ENCODE assay signal across 21 cellular contexts in genomic region chr2:174166261-174166660, GRCh38.
"Had no signal": no experiment of that assay in that cellular context is flagged by ENCODE, and none has a peak within 500 bp of the region (broad histone marks: within the 10 kb centered on the region; RNA-seq: fewer than 3 reads in every experiment).

No MANE protein-coding gene starts in this region.

- ATAC-seq: body of pancreas; left colon; lower lobe of right lung; natural killer cell treated with Interleukin-12 subunit alpha and Interleukin-12 subunit beta and Interleukin-15 and Interleukin-18, amount 100 ng/mL, for 72 hours; pancreas; right lobe of liver; T-helper 17 cell had no signal

- H3K4me3 ChIP-seq: body of pancreas, coronary artery, esophagus muscularis mucosa, lower lobe of right lung, pancreas, right lobe of liver, thyroid gland had no signal

- H3K36me3 ChIP-seq: esophagus muscularis mucosa, lower lobe of right lung, neutrophil, pancreas, right lobe of liver, thyroid gland had no signal

- H3K4me3 Mint-ChIP-seq: activated naive CD8-positive, alpha-beta T cell; activated T-helper 1 cell treated with anti-CD3 and anti-CD28 coated beads, Interleukin-12 subunit alpha, Interleukin-12 subunit beta, Interleukin-2, Interleukin-4 antibody, amounts not matched to agents 30 ng/mL and 10 ng/mL and 1 ng/mL, durations not matched to agents 14 hours and 24 hours and 36 hours; immature natural killer cell; natural killer cell treated with Interleukin-12 subunit alpha and Interleukin-12 subunit beta and Interleukin-15 and Interleukin-18, amount 100 ng/mL, for 72 hours; T-helper 17 cell had no signal

- H3K4me1 ChIP-seq: body of pancreas, esophagus muscularis mucosa, lower lobe of right lung, pancreas, right lobe of liver, thyroid gland had no signal

- H3K27ac ChIP-seq: body of pancreas, coronary artery, esophagus muscularis mucosa, lower lobe of right lung, neutrophil, pancreas, right lobe of liver, thyroid gland had no signal

- FAIRE-seq: pancreas had no signal

- H3K27ac Mint-ChIP-seq: activated naive CD8-positive, alpha-beta T cell; activated T-helper 1 cell treated with anti-CD3 and anti-CD28 coated beads, Interleukin-12 subunit alpha, Interleukin-12 subunit beta, Interleukin-2, Interleukin-4 antibody, amounts not matched to agents 30 ng/mL and 10 ng/mL and 1 ng/mL, durations not matched to agents 14 hours and 24 hours and 36 hours; immature natural killer cell; natural killer cell treated with Interleukin-12 subunit alpha and Interleukin-12 subunit beta and Interleukin-15 and Interleukin-18, amount 100 ng/mL, for 72 hours; T-helper 17 cell had no signal

- H3K27me3 Mint-ChIP-seq: activated naive CD8-positive, alpha-beta T cell; natural killer cell treated with Interleukin-12 subunit alpha and Interleukin-12 subunit beta and Interleukin-15 and Interleukin-18, amount 100 ng/mL, for 72 hours; T-helper 17 cell had no signal

- DNase-seq: activated CD4-positive, alpha-beta T cell treated with anti-CD3 and anti-CD28 coated beads, Interleukin-2, amount 50 U/mL, for 48 hours; activated gamma-delta T cell treated with Interleukin-2 at 50 U/mL for 16 hours; activated T-cell treated with anti-CD3 and anti-CD28 coated beads for 4 hours; amniotic stem cell; body of pancreas; central memory CD4-positive, alpha-beta T cell; immature natural killer cell; left colon; lower lobe of right lung; pancreas; right lobe of liver; stimulated activated CD4-positive, alpha-beta T cell treated with anti-CD3 and anti-CD28 coated beads, Interleukin-4, amount 100 ng/mL, for 4 hours; stimulated activated naive CD4-positive, alpha-beta T cell; T-helper 17 cell; thyroid gland had no signal

- H3K9me3 ChIP-seq: body of pancreas, pancreas, thyroid gland had no signal

- H3K27me3 ChIP-seq: body of pancreas, esophagus muscularis mucosa, neutrophil, pancreas, right lobe of liver, thyroid gland had no signal
